19 cellular contexts compared by ENCODE assay signal in the genomic region with DNA sequence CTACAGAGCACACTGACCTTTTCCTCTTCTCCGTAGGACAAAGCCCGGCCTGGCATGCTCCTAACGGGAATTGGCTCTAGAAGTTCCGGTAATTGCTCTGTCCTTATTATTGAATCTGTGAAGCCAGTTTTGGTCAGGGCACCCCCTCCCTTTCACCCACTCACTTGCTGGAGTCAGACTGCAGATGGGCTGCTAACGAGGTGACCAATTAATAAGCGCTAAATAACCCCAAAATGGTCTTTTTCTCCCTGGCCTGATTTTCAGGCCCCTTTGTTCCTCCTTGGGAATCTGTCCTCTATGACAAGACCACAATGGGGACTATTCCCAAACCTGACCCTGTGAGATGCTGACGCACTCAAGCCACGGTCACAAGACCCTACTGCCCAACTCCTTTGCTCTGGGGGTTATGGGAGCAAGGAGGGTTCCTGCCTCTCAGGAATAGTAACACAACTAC.
"Had no signal": no experiment of that assay in that cellular context is flagged by ENCODE, and none has a peak within 500 bp of the region (broad histone marks: within the 10 kb centered on the region; RNA-seq: fewer than 3 reads in every experiment).

No MANE protein-coding gene starts in this region.

- H3K4me3 ChIP-seq: esophagus squamous epithelium, lower lobe of right lung, skin epidermis, thoracic aorta had no signal

- H3K9me3 ChIP-seq: lower lobe of right lung, neutrophil had no signal

- H3K36me3 Mint-ChIP-seq: activated CD4-positive, alpha-beta memory T cell treated with anti-CD3 and anti-CD28 coated beads for 36 hours; activated CD8-positive, alpha-beta memory T cell treated with anti-CD3 and anti-CD28 coated beads, Interleukin-2, amount 10 ng/mL, durations not matched to agents 7 days and 5 days; immature natural killer cell had no signal

- H3K27ac Mint-ChIP-seq: activated CD4-positive, alpha-beta memory T cell treated with anti-CD3 and anti-CD28 coated beads for 36 hours; activated CD4-positive, alpha-beta T cell treated with anti-CD3 and anti-CD28 coated beads for 36 hours; activated CD8-positive, alpha-beta memory T cell treated with anti-CD3 and anti-CD28 coated beads, Interleukin-2, amount 10 ng/mL, durations not matched to agents 7 days and 5 days; immature natural killer cell; stimulated activated naive CD8-positive, alpha-beta T cell treated with anti-CD3 and anti-CD28 coated beads, Interleukin-15, Interleukin-2, amounts not matched to agents 100 ng/mL and 50 ng/mL, for 24 hours; T-helper 17 cell had no signal

- H3K4me1 ChIP-seq: lower lobe of right lung had no signal

- H3K27ac ChIP-seq: esophagus squamous epithelium, lower lobe of right lung, neutrophil, skin epidermis, thoracic aorta, WERI-Rb-1 had no signal

- H3K9me3 Mint-ChIP-seq: activated CD4-positive, alpha-beta memory T cell treated with anti-CD3 and anti-CD28 coated beads for 36 hours had no signal

- H3K27me3 ChIP-seq: neutrophil had no signal

- H3K27me3 Mint-ChIP-seq: activated CD4-positive, alpha-beta memory T cell treated with anti-CD3 and anti-CD28 coated beads for 36 hours; activated CD4-positive, alpha-beta T cell treated with anti-CD3 and anti-CD28 coated beads for 36 hours; activated CD8-positive, alpha-beta memory T cell treated with anti-CD3 and anti-CD28 coated beads, Interleukin-2, amount 10 ng/mL, durations not matched to agents 7 days and 5 days; T-helper 17 cell had no signal

- H3K4me1 Mint-ChIP-seq: activated CD4-positive, alpha-beta T cell treated with anti-CD3 and anti-CD28 coated beads for 36 hours; activated CD8-positive, alpha-beta memory T cell treated with anti-CD3 and anti-CD28 coated beads, Interleukin-2, amount 10 ng/mL, durations not matched to agents 7 days and 5 days; immature natural killer cell; T-helper 17 cell had no signal

- H3K4me3 Mint-ChIP-seq: activated CD4-positive, alpha-beta memory T cell treated with anti-CD3 and anti-CD28 coated beads for 36 hours; activated CD4-positive, alpha-beta T cell treated with anti-CD3 and anti-CD28 coated beads for 36 hours; activated CD8-positive, alpha-beta memory T cell treated with anti-CD3 and anti-CD28 coated beads, Interleukin-2, amount 10 ng/mL, durations not matched to agents 7 days and 5 days; activated T-cell treated with anti-CD3 and anti-CD28 coated beads, Interleukin-2, amount 50 U/mL, for 4 hours; immature natural killer cell; stimulated activated naive CD8-positive, alpha-beta T cell treated with anti-CD3 and anti-CD28 coated beads, Interleukin-15, Interleukin-2, amounts not matched to agents 100 ng/mL and 50 ng/mL, for 24 hours; T-helper 17 cell had no signal

- DNase-seq: activated CD4-positive, alpha-beta memory T cell treated with anti-CD3 and anti-CD28 coated beads for 36 hours; activated CD4-positive, alpha-beta T cell treated with anti-CD3 and anti-CD28 coated beads for 36 hours; activated CD8-positive, alpha-beta memory T cell treated with anti-CD3 and anti-CD28 coated beads, Interleukin-2, amount 10 ng/mL, durations not matched to agents 7 days and 5 days; activated effector memory CD4-positive, alpha-beta T cell treated with Interleukin-2 at 50 U/mL for 16 hours; activated T-cell treated with anti-CD3 and anti-CD28 coated beads, Interleukin-2, amount 50 U/mL, for 4 hours; esophagus squamous epithelium; immature natural killer cell; left cardiac atrium; lower lobe of right lung; midbrain; right cardiac atrium; SIG-M5; stimulated activated CD4-positive, alpha-beta T cell treated with anti-CD3 and anti-CD28 coated beads, Interleukin-4, amount 100 ng/mL, for 4 hours; T-helper 17 cell; WERI-Rb-1 had no signal

- H3K36me3 ChIP-seq: esophagus squamous epithelium, lower lobe of right lung, neutrophil, thoracic aorta, WERI-Rb-1 had no signal
